Comparison of ENCODE assay signal across 1 cellular context in genomic region chr5:179612577-179613459, GRCh38.
A peak's percentile ranks its signal among the peaks of the same experiment; 100 is the strongest.
TF ChIP-seq lines count a peak whose summit lies in the region.

No MANE protein-coding gene starts in this region.

TF ChIP-seq in K562, 482 proteins besides CTCF, POLR2A, EP300 and RAD21 (continued from another document and continues in another):
- TF ChIP-seq MYNN (IDR thresholded peaks at IDR 0.05): peak; percentile 41; the same call in 1 of the 2 replicates
- TF ChIP-seq MYNN (CRISPR knock-in tag; IDR thresholded peaks at IDR 0.05): no peak
- TF ChIP-seq PHB2 (IDR thresholded peaks at IDR 0.05; ENCODE audit: low read depth): 0 out of 2 replicates have a peak, but pooled peaks have one; percentile 11
- no peak for TF ChIP-seq PRPF4 (IDR thresholded peaks at IDR 0.05; ENCODE audit: insufficient read depth, low read depth, low read length, poor library complexity, severe bottlenecking)
- no peak for TF ChIP-seq E2F4 (CRISPR knock-in tag; IDR thresholded peaks at IDR 0.05; ENCODE audit: low read depth)
- TF ChIP-seq SFPQ (IDR thresholded peaks at IDR 0.05; ENCODE audit: low read depth, low read length): no peak
- no peak for TF ChIP-seq GTF2F1 (IDR thresholded peaks at IDR 0.05; ENCODE audit: low read depth, low read length)
- TF ChIP-seq BRD9 (IDR thresholded peaks at IDR 0.05; ENCODE audit: low read depth, partially characterized antibody): no peak
- no peak for TF ChIP-seq LARP7 (IDR thresholded peaks at IDR 0.05)
- TF ChIP-seq ATF6 (CRISPR knock-in tag; IDR thresholded peaks at IDR 0.05): no peak
- peak; percentile 46; the same call in 1 of the 2 replicates for TF ChIP-seq ZNF436 (CRISPR knock-in tag; IDR thresholded peaks at IDR 0.05)
- TF ChIP-seq RBM25 (IDR thresholded peaks at IDR 0.05; ENCODE audit: low read depth, low read length, severe bottlenecking): no peak
- TF ChIP-seq TFE3 (CRISPR knock-in tag; IDR thresholded peaks at IDR 0.05): no peak
- TF ChIP-seq OTX1 (CRISPR knock-in tag; IDR thresholded peaks at IDR 0.05): no peak
- TF ChIP-seq HDAC2 (IDR thresholded peaks at IDR 0.05): peak; percentile 77; the same call in 1 of the 2 replicates
- TF ChIP-seq ZFP1 (CRISPR knock-in tag; IDR thresholded peaks at IDR 0.05): no peak
- TF ChIP-seq BDP1 (IDR thresholded peaks at IDR 0.05; ENCODE audit: insufficient read depth, insufficient read length): no peak
- no peak for TF ChIP-seq AFF1 (IDR thresholded peaks at IDR 0.05; ENCODE audit: low read depth in 1 of 2, partially characterized antibody in 2 of 2)
- no peak for TF ChIP-seq U2AF1 (optimal IDR thresholded peaks at IDR 0.05; ENCODE audit: low read depth, low read length)
- no peak for TF ChIP-seq KLF6 (CRISPR knock-in tag; IDR thresholded peaks at IDR 0.05; ENCODE audit: borderline replicate concordance)
- no peak for TF ChIP-seq ZNF134 (CRISPR knock-in tag; conservative IDR thresholded peaks at IDR 0.05)
- TF ChIP-seq ZNF146 (CRISPR knock-in tag; IDR thresholded peaks at IDR 0.05; ENCODE audit: unreplicated experiment): no peak
- TF ChIP-seq POLR2AphosphoS5 (IDR thresholded peaks at IDR 0.05; ENCODE audit: control insufficient read depth, insufficient read depth, low read depth, low read length): peak; percentile 91; the same call in 1 of the 2 replicates
- no peak for TF ChIP-seq USF1 (CRISPR knock-in tag; IDR thresholded peaks at IDR 0.05)
- TF ChIP-seq ELF2 (CRISPR knock-in tag; IDR thresholded peaks at IDR 0.05): 0 out of 2 replicates have a peak, but pooled peaks have one; percentile 22
- no peak for TF ChIP-seq MXD1 (CRISPR knock-in tag; IDR thresholded peaks at IDR 0.05; ENCODE audit: borderline replicate concordance, poor library complexity, severe bottlenecking)
- TF ChIP-seq BRCA1 (IDR thresholded peaks at IDR 0.05): no peak
- no peak for TF ChIP-seq BRCA1 (CRISPR knock-in tag; IDR thresholded peaks at IDR 0.05)
- TF ChIP-seq SMAD2 (IDR thresholded peaks at IDR 0.05; ENCODE audit: low read depth, low read length): no peak
- no peak; the same call in 1 of the 2 replicates for TF ChIP-seq EHMT2 (IDR thresholded peaks at IDR 0.05)
- TF ChIP-seq RBM15 (IDR thresholded peaks at IDR 0.05; ENCODE audit: insufficient read depth, low read length): no peak
- TF ChIP-seq ZBTB5 (IDR thresholded peaks at IDR 0.05): no peak
- no peak for TF ChIP-seq CEBPG (CRISPR knock-in tag; IDR thresholded peaks at IDR 0.05)
- no peak for TF ChIP-seq CEBPG (tag; conservative IDR thresholded peaks at IDR 0.05 in 1 of 2, IDR thresholded peaks at IDR 0.05 in 1 of 2)
- TF ChIP-seq ZNF79 (CRISPR knock-in tag; IDR thresholded peaks at IDR 0.05; ENCODE audit: low read depth): no peak
- no peak for TF ChIP-seq ZNF165 (CRISPR knock-in tag; IDR thresholded peaks at IDR 0.05; ENCODE audit: borderline replicate concordance)
- no peak for TF ChIP-seq SNIP1 (IDR thresholded peaks at IDR 0.05; ENCODE audit: low read depth)
- TF ChIP-seq TAF15 (IDR thresholded peaks at IDR 0.05; ENCODE audit: low read depth, low read length): no peak
- TF ChIP-seq CLOCK (CRISPR knock-in tag; IDR thresholded peaks at IDR 0.05; ENCODE audit: borderline replicate concordance): no peak
- no peak for TF ChIP-seq PPARD (CRISPR knock-in tag; IDR thresholded peaks at IDR 0.05)
- no peak for TF ChIP-seq STAG1 (CRISPR knock-in tag; IDR thresholded peaks at IDR 0.05; ENCODE audit: borderline replicate concordance)
- no peak for TF ChIP-seq ZNF398 (CRISPR knock-in tag; IDR thresholded peaks at IDR 0.05)
